ENCODE assay signal across 1 cellular context in the genomic region with DNA sequence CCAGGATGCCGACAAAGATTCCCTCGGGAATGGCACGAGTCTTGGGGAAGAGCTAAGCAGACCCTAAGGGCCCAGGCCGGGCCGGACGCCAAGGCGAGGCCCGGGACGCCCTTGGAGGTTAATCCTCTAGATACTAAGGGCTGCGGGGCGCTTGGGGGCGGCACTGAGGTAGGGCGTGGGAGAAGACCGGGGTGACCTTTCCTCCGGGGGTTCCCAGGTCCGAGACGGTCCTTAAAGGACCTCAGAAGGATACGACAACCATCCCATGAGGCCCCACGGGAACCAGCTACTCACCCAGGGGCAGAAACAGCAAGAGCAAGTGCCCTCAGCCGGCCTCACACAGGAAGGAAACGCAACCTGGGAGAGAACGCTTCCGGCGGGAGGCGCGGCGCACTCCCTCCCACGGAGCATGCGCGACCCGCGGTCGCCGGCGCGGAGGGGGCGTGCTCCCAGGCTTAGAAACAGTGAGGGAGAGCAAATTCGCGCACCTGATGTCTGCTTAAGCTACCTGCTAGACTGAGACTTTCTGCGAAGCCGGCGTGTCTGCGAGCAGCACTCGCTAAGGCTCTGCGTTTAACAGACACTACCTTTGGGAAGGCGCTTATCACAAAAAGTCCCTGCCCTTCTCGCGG.
TF ChIP-seq lines count a peak whose summit lies in the region.

A gene with protein sequence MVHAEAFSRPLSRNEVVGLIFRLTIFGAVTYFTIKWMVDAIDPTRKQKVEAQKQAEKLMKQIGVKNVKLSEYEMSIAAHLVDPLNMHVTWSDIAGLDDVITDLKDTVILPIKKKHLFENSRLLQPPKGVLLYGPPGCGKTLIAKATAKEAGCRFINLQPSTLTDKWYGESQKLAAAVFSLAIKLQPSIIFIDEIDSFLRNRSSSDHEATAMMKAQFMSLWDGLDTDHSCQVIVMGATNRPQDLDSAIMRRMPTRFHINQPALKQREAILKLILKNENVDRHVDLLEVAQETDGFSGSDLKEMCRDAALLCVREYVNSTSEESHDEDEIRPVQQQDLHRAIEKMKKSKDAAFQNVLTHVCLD (minus strand): TSS at position 354 of the 632 bp plus-strand sequence. CDS start 3,627 bp downstream, outside the sequence.

TF ChIP-seq in HepG2, 621 proteins besides CTCF, POLR2A, EP300 and RAD21 (continued from another document and continues in another):
- TF ChIP-seq, protein P1, sequence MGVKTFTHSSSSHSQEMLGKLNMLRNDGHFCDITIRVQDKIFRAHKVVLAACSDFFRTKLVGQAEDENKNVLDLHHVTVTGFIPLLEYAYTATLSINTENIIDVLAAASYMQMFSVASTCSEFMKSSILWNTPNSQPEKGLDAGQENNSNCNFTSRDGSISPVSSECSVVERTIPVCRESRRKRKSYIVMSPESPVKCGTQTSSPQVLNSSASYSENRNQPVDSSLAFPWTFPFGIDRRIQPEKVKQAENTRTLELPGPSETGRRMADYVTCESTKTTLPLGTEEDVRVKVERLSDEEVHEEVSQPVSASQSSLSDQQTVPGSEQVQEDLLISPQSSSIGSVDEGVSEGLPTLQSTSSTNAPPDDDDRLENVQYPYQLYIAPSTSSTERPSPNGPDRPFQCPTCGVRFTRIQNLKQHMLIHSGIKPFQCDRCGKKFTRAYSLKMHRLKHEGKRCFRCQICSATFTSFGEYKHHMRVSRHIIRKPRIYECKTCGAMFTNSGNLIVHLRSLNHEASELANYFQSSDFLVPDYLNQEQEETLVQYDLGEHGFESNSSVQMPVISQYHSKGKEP (CRISPR knock-in tag; IDR thresholded peaks at IDR 0.05) = no peak; the same call in 1 of the 2 replicates
- TF ChIP-seq, protein P2, sequence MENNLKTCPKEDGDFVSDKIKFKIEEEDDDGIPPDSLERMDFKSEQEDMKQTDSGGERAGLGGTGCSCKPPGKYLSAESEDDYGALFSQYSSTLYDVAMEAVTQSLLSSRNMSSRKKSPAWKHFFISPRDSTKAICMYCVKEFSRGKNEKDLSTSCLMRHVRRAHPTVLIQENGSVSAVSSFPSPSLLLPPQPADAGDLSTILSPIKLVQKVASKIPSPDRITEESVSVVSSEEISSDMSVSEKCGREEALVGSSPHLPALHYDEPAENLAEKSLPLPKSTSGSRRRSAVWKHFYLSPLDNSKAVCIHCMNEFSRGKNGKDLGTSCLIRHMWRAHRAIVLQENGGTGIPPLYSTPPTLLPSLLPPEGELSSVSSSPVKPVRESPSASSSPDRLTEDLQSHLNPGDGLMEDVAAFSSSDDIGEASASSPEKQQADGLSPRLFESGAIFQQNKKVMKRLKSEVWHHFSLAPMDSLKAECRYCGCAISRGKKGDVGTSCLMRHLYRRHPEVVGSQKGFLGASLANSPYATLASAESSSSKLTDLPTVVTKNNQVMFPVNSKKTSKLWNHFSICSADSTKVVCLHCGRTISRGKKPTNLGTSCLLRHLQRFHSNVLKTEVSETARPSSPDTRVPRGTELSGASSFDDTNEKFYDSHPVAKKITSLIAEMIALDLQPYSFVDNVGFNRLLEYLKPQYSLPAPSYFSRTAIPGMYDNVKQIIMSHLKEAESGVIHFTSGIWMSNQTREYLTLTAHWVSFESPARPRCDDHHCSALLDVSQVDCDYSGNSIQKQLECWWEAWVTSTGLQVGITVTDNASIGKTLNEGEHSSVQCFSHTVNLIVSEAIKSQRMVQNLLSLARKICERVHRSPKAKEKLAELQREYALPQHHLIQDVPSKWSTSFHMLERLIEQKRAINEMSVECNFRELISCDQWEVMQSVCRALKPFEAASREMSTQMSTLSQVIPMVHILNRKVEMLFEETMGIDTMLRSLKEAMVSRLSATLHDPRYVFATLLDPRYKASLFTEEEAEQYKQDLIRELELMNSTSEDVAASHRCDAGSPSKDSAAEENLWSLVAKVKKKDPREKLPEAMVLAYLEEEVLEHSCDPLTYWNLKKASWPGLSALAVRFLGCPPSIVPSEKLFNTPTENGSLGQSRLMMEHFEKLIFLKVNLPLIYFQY (CRISPR knock-in tag; IDR thresholded peaks at IDR 0.05; ENCODE audit: borderline replicate concordance) = no peak
- TF ChIP-seq ZNF776 (CRISPR knock-in tag; IDR thresholded peaks at IDR 0.05) = no peak
- TF ChIP-seq ZEB1 (IDR thresholded peaks at IDR 0.05; ENCODE audit: insufficient replicate concordance, low read depth) = peak; percentile 61
- TF ChIP-seq, protein P3, sequence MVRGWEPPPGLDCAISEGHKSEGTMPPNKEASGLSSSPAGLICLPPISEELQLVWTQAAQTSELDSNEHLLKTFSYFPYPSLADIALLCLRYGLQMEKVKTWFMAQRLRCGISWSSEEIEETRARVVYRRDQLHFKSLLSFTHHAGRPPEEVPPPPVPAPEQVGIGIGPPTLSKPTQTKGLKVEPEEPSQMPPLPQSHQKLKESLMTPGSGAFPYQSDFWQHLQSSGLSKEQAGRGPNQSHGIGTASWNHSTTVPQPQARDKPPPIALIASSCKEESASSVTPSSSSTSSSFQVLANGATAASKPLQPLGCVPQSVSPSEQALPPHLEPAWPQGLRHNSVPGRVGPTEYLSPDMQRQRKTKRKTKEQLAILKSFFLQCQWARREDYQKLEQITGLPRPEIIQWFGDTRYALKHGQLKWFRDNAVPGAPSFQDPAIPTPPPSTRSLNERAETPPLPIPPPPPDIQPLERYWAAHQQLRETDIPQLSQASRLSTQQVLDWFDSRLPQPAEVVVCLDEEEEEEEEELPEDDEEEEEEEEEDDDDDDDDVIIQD (CRISPR knock-in tag; IDR thresholded peaks at IDR 0.05; ENCODE audit: low read depth) = no peak
- no peak; the same call in 1 of the 2 replicates for TF ChIP-seq KDM5A (IDR thresholded peaks at IDR 0.05; ENCODE audit: borderline replicate concordance, low read length)
- TF ChIP-seq AGO1 (IDR thresholded peaks at IDR 0.05; ENCODE audit: low read depth, low read length, poor library complexity, severe bottlenecking) = peak; percentile 55
- TF ChIP-seq NAIF1 (CRISPR knock-in tag; IDR thresholded peaks at IDR 0.05; ENCODE audit: borderline replicate concordance) = peak; percentile 79; the same call in 1 of the 2 replicates
- TF ChIP-seq MAZ (IDR thresholded peaks at IDR 0.05; ENCODE audit: borderline replicate concordance, low read depth, low read length) = peak; percentile 61; the same call in 1 of the 2 replicates
- no peak for TF ChIP-seq MAZ (CRISPR knock-in tag; IDR thresholded peaks at IDR 0.05; ENCODE audit: low read depth)
- no peak for TF ChIP-seq ZNF33A (CRISPR knock-in tag; IDR thresholded peaks at IDR 0.05; ENCODE audit: borderline replicate concordance)
- no peak for TF ChIP-seq EHMT2 (IDR thresholded peaks at IDR 0.05; ENCODE audit: borderline replicate concordance, low read depth, low read length)
- no peak; the same call in 1 of the 2 replicates for TF ChIP-seq ESRRA (CRISPR knock-in tag; IDR thresholded peaks at IDR 0.05; ENCODE audit: low read depth)
- TF ChIP-seq, protein P4, sequence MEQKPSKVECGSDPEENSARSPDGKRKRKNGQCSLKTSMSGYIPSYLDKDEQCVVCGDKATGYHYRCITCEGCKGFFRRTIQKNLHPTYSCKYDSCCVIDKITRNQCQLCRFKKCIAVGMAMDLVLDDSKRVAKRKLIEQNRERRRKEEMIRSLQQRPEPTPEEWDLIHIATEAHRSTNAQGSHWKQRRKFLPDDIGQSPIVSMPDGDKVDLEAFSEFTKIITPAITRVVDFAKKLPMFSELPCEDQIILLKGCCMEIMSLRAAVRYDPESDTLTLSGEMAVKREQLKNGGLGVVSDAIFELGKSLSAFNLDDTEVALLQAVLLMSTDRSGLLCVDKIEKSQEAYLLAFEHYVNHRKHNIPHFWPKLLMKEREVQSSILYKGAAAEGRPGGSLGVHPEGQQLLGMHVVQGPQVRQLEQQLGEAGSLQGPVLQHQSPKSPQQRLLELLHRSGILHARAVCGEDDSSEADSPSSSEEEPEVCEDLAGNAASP (CRISPR knock-in tag; IDR thresholded peaks at IDR 0.05; ENCODE audit: borderline replicate concordance) = peak; percentile 87
- TF ChIP-seq, protein P5, sequence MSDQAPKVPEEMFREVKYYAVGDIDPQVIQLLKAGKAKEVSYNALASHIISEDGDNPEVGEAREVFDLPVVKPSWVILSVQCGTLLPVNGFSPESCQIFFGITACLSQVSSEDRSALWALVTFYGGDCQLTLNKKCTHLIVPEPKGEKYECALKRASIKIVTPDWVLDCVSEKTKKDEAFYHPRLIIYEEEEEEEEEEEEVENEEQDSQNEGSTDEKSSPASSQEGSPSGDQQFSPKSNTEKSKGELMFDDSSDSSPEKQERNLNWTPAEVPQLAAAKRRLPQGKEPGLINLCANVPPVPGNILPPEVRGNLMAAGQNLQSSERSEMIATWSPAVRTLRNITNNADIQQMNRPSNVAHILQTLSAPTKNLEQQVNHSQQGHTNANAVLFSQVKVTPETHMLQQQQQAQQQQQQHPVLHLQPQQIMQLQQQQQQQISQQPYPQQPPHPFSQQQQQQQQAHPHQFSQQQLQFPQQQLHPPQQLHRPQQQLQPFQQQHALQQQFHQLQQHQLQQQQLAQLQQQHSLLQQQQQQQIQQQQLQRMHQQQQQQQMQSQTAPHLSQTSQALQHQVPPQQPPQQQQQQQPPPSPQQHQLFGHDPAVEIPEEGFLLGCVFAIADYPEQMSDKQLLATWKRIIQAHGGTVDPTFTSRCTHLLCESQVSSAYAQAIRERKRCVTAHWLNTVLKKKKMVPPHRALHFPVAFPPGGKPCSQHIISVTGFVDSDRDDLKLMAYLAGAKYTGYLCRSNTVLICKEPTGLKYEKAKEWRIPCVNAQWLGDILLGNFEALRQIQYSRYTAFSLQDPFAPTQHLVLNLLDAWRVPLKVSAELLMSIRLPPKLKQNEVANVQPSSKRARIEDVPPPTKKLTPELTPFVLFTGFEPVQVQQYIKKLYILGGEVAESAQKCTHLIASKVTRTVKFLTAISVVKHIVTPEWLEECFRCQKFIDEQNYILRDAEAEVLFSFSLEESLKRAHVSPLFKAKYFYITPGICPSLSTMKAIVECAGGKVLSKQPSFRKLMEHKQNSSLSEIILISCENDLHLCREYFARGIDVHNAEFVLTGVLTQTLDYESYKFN (CRISPR knock-in tag; conservative IDR thresholded peaks at IDR 0.05) = peak; percentile 31
- TF ChIP-seq, protein P6, sequence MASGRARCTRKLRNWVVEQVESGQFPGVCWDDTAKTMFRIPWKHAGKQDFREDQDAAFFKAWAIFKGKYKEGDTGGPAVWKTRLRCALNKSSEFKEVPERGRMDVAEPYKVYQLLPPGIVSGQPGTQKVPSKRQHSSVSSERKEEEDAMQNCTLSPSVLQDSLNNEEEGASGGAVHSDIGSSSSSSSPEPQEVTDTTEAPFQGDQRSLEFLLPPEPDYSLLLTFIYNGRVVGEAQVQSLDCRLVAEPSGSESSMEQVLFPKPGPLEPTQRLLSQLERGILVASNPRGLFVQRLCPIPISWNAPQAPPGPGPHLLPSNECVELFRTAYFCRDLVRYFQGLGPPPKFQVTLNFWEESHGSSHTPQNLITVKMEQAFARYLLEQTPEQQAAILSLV (CRISPR knock-in tag; IDR thresholded peaks at IDR 0.05; ENCODE audit: borderline replicate concordance) = 0 out of 2 replicates have a peak, but pooled peaks have one; percentile 5
- TF ChIP-seq ZNF451 (CRISPR knock-in tag; IDR thresholded peaks at IDR 0.05) = no peak
- no peak for TF ChIP-seq ZNF510 (CRISPR knock-in tag; IDR thresholded peaks at IDR 0.05; ENCODE audit: low read depth)
- peak; percentile 59 for TF ChIP-seq ZNF772 (CRISPR knock-in tag; IDR thresholded peaks at IDR 0.05)
- peak; percentile 65 for TF ChIP-seq RXRB (CRISPR knock-in tag; IDR thresholded peaks at IDR 0.05; ENCODE audit: borderline replicate concordance)
- TF ChIP-seq, protein P7, sequence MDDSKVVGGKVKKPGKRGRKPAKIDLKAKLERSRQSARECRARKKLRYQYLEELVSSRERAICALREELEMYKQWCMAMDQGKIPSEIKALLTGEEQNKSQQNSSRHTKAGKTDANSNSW (CRISPR knock-in tag; IDR thresholded peaks at IDR 0.05; ENCODE audit: borderline replicate concordance) = no peak; the same call in 1 of the 2 replicates
- TF ChIP-seq ZNF232 (CRISPR knock-in tag; IDR thresholded peaks at IDR 0.05; ENCODE audit: borderline replicate concordance) = 0 out of 2 replicates have a peak, but pooled peaks have one; percentile 58
- TF ChIP-seq ZFP36L2 (CRISPR knock-in tag; IDR thresholded peaks at IDR 0.05) = no peak
- TF ChIP-seq, protein P8, sequence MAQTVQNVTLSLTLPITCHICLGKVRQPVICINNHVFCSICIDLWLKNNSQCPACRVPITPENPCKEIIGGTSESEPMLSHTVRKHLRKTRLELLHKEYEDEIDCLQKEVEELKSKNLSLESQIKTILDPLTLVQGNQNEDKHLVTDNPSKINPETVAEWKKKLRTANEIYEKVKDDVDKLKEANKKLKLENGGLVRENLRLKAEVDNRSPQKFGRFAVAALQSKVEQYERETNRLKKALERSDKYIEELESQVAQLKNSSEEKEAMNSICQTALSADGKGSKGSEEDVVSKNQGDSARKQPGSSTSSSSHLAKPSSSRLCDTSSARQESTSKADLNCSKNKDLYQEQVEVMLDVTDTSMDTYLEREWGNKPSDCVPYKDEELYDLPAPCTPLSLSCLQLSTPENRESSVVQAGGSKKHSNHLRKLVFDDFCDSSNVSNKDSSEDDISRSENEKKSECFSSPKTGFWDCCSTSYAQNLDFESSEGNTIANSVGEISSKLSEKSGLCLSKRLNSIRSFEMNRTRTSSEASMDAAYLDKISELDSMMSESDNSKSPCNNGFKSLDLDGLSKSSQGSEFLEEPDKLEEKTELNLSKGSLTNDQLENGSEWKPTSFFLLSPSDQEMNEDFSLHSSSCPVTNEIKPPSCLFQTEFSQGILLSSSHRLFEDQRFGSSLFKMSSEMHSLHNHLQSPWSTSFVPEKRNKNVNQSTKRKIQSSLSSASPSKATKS (CRISPR knock-in tag; IDR thresholded peaks at IDR 0.05) = no peak
- no peak for TF ChIP-seq ISX (CRISPR knock-in tag; conservative IDR thresholded peaks at IDR 0.05)
- TF ChIP-seq, protein P9, sequence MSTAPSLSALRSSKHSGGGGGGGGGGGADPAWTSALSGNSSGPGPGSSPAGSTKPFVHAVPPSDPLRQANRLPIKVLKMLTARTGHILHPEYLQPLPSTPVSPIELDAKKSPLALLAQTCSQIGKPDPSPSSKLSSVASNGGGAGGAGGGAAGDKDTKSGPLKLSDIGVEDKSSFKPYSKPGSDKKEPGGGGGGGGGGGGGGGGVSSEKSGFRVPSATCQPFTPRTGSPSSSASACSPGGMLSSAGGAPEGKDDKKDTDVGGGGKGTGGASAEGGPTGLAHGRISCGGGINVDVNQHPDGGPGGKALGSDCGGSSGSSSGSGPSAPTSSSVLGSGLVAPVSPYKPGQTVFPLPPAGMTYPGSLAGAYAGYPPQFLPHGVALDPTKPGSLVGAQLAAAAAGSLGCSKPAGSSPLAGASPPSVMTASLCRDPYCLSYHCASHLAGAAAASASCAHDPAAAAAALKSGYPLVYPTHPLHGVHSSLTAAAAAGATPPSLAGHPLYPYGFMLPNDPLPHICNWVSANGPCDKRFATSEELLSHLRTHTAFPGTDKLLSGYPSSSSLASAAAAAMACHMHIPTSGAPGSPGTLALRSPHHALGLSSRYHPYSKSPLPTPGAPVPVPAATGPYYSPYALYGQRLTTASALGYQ (CRISPR knock-in tag; IDR thresholded peaks at IDR 0.05) = no peak
- TF ChIP-seq ZMYM2 (CRISPR knock-in tag; IDR thresholded peaks at IDR 0.05) = no peak
- TF ChIP-seq ZFX (CRISPR knock-in tag; IDR thresholded peaks at IDR 0.05; ENCODE audit: low read depth) = peak; percentile 97
- TF ChIP-seq ZNF484 (CRISPR knock-in tag; IDR thresholded peaks at IDR 0.05; ENCODE audit: borderline replicate concordance, low read depth) = no peak
- TF ChIP-seq MXD4 (CRISPR knock-in tag; IDR thresholded peaks at IDR 0.05) = peak; percentile 79; the same call in 1 of the 2 replicates
- no peak for TF ChIP-seq ZNF550 (CRISPR knock-in tag; IDR thresholded peaks at IDR 0.05; ENCODE audit: borderline replicate concordance)
- TF ChIP-seq ZNF781 (CRISPR knock-in tag; IDR thresholded peaks at IDR 0.05; ENCODE audit: borderline replicate concordance, not compliant biosample characterization) = peak; percentile 78
